ENCODE assay signal across 18 cellular contexts in genomic region chr1:8086071-8086470, GRCh38.
"Had no signal": no experiment of that assay in that cellular context is flagged by ENCODE, and none has a peak within 500 bp of the region (broad histone marks: within the 10 kb centered on the region; RNA-seq: fewer than 3 reads in every experiment).

No MANE protein-coding gene starts in this region.

- H3K36me3 ChIP-seq: cardiac muscle cell, esophagus squamous epithelium, heart right ventricle, neural progenitor cell, tibial artery had no signal

- H3K9ac ChIP-seq: neural progenitor cell had no signal

- DNase-seq: activated CD4-positive, alpha-beta memory T cell treated with anti-CD3 and anti-CD28 coated beads for 36 hours; activated CD4-positive, alpha-beta T cell treated with anti-CD3 and anti-CD28 coated beads for 36 hours; activated T-cell treated with anti-CD3 and anti-CD28 coated beads for 4 hours; dermis blood vessel endothelial cell; effector memory CD4-positive, alpha-beta T cell; esophagus squamous epithelium; heart right ventricle; immature natural killer cell; kidney glomerular epithelial cell; mesenchymal stem cell; naive thymus-derived CD4-positive, alpha-beta T cell; stimulated activated CD8-positive, alpha-beta memory T cell treated with anti-CD3 and anti-CD28 coated beads, Interleukin-4, amount 100 ng/mL, for 48 hours; stimulated activated naive CD4-positive, alpha-beta T cell; substantia nigra; tibial artery had no signal

- H3K27me3 ChIP-seq: cardiac muscle cell, esophagus squamous epithelium, heart right ventricle, neural progenitor cell, tibial artery had no signal

- H3K4me1 ChIP-seq: neural progenitor cell had no signal

- H3K4me3 ChIP-seq: cardiac muscle cell, esophagus squamous epithelium, heart right ventricle, neural progenitor cell, tibial artery had no signal

- H3K27ac ChIP-seq: cardiac muscle cell, esophagus squamous epithelium, neural progenitor cell, tibial artery had no signal

- H3K4me2 ChIP-seq: neural progenitor cell had no signal

- H2AFZ ChIP-seq: neural progenitor cell had no signal

- H3K9me3 ChIP-seq: esophagus squamous epithelium, tibial artery had no signal

- ATAC-seq: activated CD4-positive, alpha-beta T cell treated with anti-CD3 and anti-CD28 coated beads for 36 hours; heart right ventricle; naive thymus-derived CD4-positive, alpha-beta T cell; WTC11 had no signal
